Comparison of ENCODE assay signal across 8 cellular contexts in the genomic region with DNA sequence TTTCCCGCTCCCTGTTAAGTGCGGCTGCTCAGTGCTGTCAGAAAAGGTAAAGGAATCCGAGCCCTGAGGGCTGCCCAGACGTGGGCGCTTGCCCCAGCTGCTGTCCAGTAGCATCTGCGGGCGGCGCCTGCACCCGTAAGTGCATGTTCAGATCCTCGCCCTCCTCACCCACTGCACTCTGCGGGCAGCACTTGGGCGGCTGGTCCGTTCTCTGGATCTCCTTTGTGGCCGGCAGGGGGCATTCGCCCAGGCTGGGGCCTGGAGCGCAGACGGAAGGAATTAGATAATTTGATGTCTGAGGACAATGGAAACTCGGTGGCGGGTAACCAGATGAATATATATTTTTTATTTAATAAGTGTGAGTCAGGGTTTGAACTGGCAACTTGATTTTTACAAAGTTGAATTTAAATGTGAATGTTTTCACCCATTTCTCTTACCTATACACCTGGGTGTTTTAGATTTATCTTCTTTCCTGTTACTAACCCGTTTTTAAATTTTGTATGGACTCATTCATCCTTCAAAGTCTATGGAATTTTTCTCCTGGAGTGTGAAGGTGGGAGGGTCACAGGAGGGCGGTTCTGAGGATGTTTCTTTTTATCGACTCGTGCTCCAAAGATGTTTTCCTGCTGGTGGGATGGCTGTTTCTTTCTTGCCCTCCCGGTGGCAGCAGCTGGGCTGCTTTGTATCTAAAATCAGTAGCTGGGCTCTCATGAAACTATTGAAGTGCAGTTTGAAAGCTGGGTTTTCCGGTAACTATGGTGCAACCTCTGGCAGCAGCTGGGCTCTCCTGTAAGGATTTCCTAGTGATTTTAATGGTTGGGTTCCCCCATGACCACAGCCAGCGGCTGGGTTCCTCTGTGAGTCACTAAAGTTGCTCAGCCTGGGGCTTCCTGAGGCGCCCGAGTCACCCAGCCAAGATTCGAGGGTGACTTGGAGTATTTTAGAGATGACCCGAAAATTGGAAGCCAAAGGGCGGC.
DNase-seq lines count a peak whose midpoint lies in the region; ATAC-seq and TF ChIP-seq lines count a peak whose summit lies in the region.
"Not testable (repeated sequence)": the region's sequence is repeated elsewhere in the genome, so short reads cannot be mapped to it uniquely, and the experiment has no call there.

No MANE protein-coding gene starts in this region.

- H3K79me2 ChIP-seq in HCT116 (ENCODE audit: insufficient read depth, low read length); mammary epithelial cell (ENCODE audit: insufficient read depth, low read length): not testable (repeated sequence)

- TF ChIP-seq CTCF in HCT116 (IDR thresholded peaks at IDR 0.05 in 2 of 3, conservative IDR thresholded peaks at IDR 0.05 in 1 of 3; ENCODE audit: borderline replicate concordance in 1 of 3, insufficient read depth in 1 of 3, low read depth in 2 of 3, low read length in 2 of 3) = peak; percentile 64 to 85 (median 77); a peak in 5 of 6 replicates
- TF ChIP-seq CTCF in WI38 (IDR thresholded peaks at IDR 0.05; ENCODE audit: low read depth, low read length) = peak; percentile 34
- TF ChIP-seq CTCF in mammary epithelial cell (conservative IDR thresholded peaks at IDR 0.05 in 1 of 2, IDR thresholded peaks at IDR 0.05 in 1 of 2; ENCODE audit: extremely low read depth in 1 of 2, insufficient read depth in 1 of 2, low read depth in 1 of 2, low read length in 2 of 2) = peak; percentile 30 to 63

- ATAC-seq in HCT116 (peak; percentile 92), Right ventricle myocardium superior (ENCODE audit: poor library complexity) (peak; percentile 48)

- peak overlapping the region; percentile 35; the same call in 1 of the 2 replicates for H3K27ac ChIP-seq in HCT116 (ENCODE audit: low read depth, low read length)
- not testable (repeated sequence) for H3K27ac ChIP-seq in mammary epithelial cell (ENCODE audit: insufficient read depth, low read depth, low read length)

- H2AFZ ChIP-seq in HCT116 (ENCODE audit: low read depth, low read length, poor library complexity, severe bottlenecking); mammary epithelial cell (ENCODE audit: low read depth, low read length): not testable (repeated sequence)

- RAD21 ChIA-PET in HCT116 (lab: Charles Lee; ENCODE audit: low non-redundant PET in 1 of 2, low total read pairs in 2 of 2, uncharacterized antibody in 2 of 2, unreplicated experiment in 2 of 2) = not testable (repeated sequence)

- H3K4me1 ChIP-seq in HCT116 (ENCODE audit: control insufficient read depth in 1 of 2, insufficient read depth in 2 of 2, low read length in 2 of 2) = peaks cover 6 to 24% of the 10 kb centered on the region in 2 experiments; a peak in 3 of 4 replicates
- H3K4me1 ChIP-seq in mammary epithelial cell (ENCODE audit: insufficient read depth, low read length) = not testable (repeated sequence)

- not testable (repeated sequence) for H3K27me3 ChIP-seq in HCT116 (ENCODE audit: insufficient read depth, low read length); mammary epithelial cell (ENCODE audit: insufficient read depth, low read length)

- not testable (repeated sequence) for H3K9me2 ChIP-seq in HCT116 (ENCODE audit: insufficient read depth)

- peak; percentile 65 for TF ChIP-seq RAD21 in HCT116 (IDR thresholded peaks at IDR 0.05; ENCODE audit: low read depth)

- 39% methylated on average over 22 of the region's 31 CpGs for WGBS in mammary epithelial cell (ENCODE audit: low coverage, missing lambda C conversion rate)

- H3K4me2 ChIP-seq in HCT116 (ENCODE audit: low read length) (peak overlapping the region; percentile 44), mammary epithelial cell (ENCODE audit: insufficient read depth, low read depth, low read length) (peak overlapping the region; percentile 3)

- intact Hi-C loops in HCT116 (cut with micrococcal nuclease); mammary epithelial cell (cut with micrococcal nuclease); Right ventricle myocardium superior (cut with DNase I): not testable (repeated sequence)

- BruUV-seq in HCT116 (replicated peaks; lab: Mats Ljungman, UMichigan); mammary epithelial cell (replicated peaks; lab: Mats Ljungman, UMichigan): not testable (repeated sequence)

- POLR2A ChIA-PET in HCT116 (lab: Charles Lee) = not testable (repeated sequence)

- 0 out of 2 replicates have a peak overlapping the region, but pooled peaks have one; percentile 17 for H3K9ac ChIP-seq in HCT116 (ENCODE audit: low read length)
- H3K9ac ChIP-seq in mammary epithelial cell (ENCODE audit: insufficient read depth, low read length) = not testable (repeated sequence)

- not testable (repeated sequence) for TF ChIP-seq POLR2A in HCT116 (IDR thresholded peaks at IDR 0.05; ENCODE audit: borderline replicate concordance, extremely low read depth, insufficient read depth, insufficient read length)

- not testable (repeated sequence) for H3K36me3 ChIP-seq in HCT116 (ENCODE audit: control insufficient read depth in 1 of 2, insufficient read depth in 2 of 2, low read length in 2 of 2); mammary epithelial cell (ENCODE audit: insufficient read depth, low read length)

- in situ Hi-C loops in mammary epithelial cell (cut with MboI; ENCODE audit: low sequenced_read_pairs in 2 of 2) = not testable (repeated sequence)

- DNase-seq in AML-193 (lab: John Stamatoyannopoulos, UW) (peak; percentile 31 to 55), HCT116 (ENCODE audit: low read depth, low spot score) (peak; percentile 39), NCI-H82 (lab: John Stamatoyannopoulos, UW) (peak; percentile 19), mammary epithelial cell (peak; percentile 83), midbrain (lab: John Stamatoyannopoulos, UW) (peak; percentile 15)
- DNase-seq in Right ventricle myocardium superior = not testable (repeated sequence)
- DNase-seq in stimulated activated CD4-positive, alpha-beta T cell treated with anti-CD3 and anti-CD28 coated beads, Interleukin-4, amount 100 ng/mL, for 24 hours = peak; percentile 54

- not testable (repeated sequence) for H4K20me1 ChIP-seq in HCT116 (ENCODE audit: insufficient read depth); mammary epithelial cell (ENCODE audit: insufficient read depth, low read length)

- not testable (repeated sequence) for H3K9me3 ChIP-seq in HCT116 (ENCODE audit: control insufficient read depth in 1 of 2, insufficient read depth in 1 of 2, low read depth in 1 of 2, low read length in 2 of 2); mammary epithelial cell (replicated peaks; ENCODE audit: insufficient read depth, low read length)

- peak overlapping the region in 1 of 2 experiments; percentile 25; a peak in 1 of 4 replicates for H3K4me3 ChIP-seq in HCT116 (replicated peaks in 1 of 2; ENCODE audit: low read depth in 1 of 2, low read length in 2 of 2)
- not testable (repeated sequence) for H3K4me3 ChIP-seq in WI38 (ENCODE audit: low read depth, low read length); mammary epithelial cell (replicated peaks in 1 of 3; ENCODE audit: insufficient read depth in 1 of 3, low read depth in 2 of 3, low read length in 3 of 3)

- CTCF ChIA-PET in HCT116 (lab: Charles Lee); mammary epithelial cell (lab: Charles Lee; ENCODE audit: low non-redundant PET): not testable (repeated sequence)

- dilution Hi-C loops in mammary epithelial cell (cut with HindIII; ENCODE audit: low sequenced_read_pairs) = not testable (repeated sequence)
